15 cellular contexts compared by ENCODE assay signal in genomic region chr3:135970500-135971116, GRCh38. TPM values are rescaled to one million over a fixed set of nuclear protein-coding genes. Genes with fewer than 3 reads are reported as not detected.
DNase-seq lines count a peak whose midpoint lies in the region; ATAC-seq and TF ChIP-seq lines count a peak whose summit lies in the region.
"Had no signal": no experiment of that assay in that cellular context is flagged by ENCODE, and none has a peak within 500 bp of the region (broad histone marks: within the 10 kb centered on the region; RNA-seq: fewer than 3 reads in every experiment).

No MANE protein-coding gene starts in this region.

- intact Hi-C loops in CD8-positive, alpha-beta T cell (cut with DNase I, micrococcal nuclease), result no loop called here

- in situ Hi-C loops in SK-MEL-5 (cut with HindIII; ENCODE audit: low pct_unique_long_range_greater_than_20kb, low sequenced_read_pairs), result no loop called here

- H3K27ac Mint-ChIP-seq in CD8-positive, alpha-beta T cell, result no peak overlapping the region
- H3K27ac Mint-ChIP-seq: activated naive CD4-positive, alpha-beta T cell treated with anti-CD3 and anti-CD28 coated beads for 36 hours had no signal

- H3K36me3 ChIP-seq in CD8-positive, alpha-beta T cell (ENCODE audit: insufficient read depth, low read length), result no peaks in the 10 kb centered on the region
- H3K36me3 ChIP-seq: esophagus squamous epithelium had no signal

- CTCF ChIA-PET in CD8-positive, alpha-beta T cell (lab: Charles Lee), result no interaction called here

- no peak for ATAC-seq in esophagus mucosa
- ATAC-seq in CD8-positive, alpha-beta T cell, result no peak

- peaks cover 45% of the 10 kb centered on the region for H3K27me3 Mint-ChIP-seq in CD8-positive, alpha-beta T cell (ENCODE audit: low read depth)

- H3K4me3 Mint-ChIP-seq in CD8-positive, alpha-beta T cell, result no peak overlapping the region
- H3K4me3 Mint-ChIP-seq: activated naive CD4-positive, alpha-beta T cell treated with anti-CD3 and anti-CD28 coated beads for 36 hours; central memory CD8-positive, alpha-beta T cell had no signal

- no peaks in the 10 kb centered on the region for H3K9me3 Mint-ChIP-seq in CD8-positive, alpha-beta T cell
- H3K9me3 Mint-ChIP-seq: activated naive CD4-positive, alpha-beta T cell treated with anti-CD3 and anti-CD28 coated beads for 36 hours; central memory CD8-positive, alpha-beta T cell had no signal

- H3K27me3 ChIP-seq in CD8-positive, alpha-beta T cell (ENCODE audit: insufficient read depth, low read length), result no peaks in the 10 kb centered on the region
- H3K27me3 ChIP-seq: esophagus squamous epithelium had no signal

- peak; percentile 55 for DNase-seq in HCEC 1CT
- peak; percentile 86 for DNase-seq in SK-MEL-5 (ENCODE audit: low read depth, low spot score)
- DNase-seq in fibroblast of the aortic adventitia (ENCODE audit: low read depth), result peak; percentile 16
- peak; percentile 40 for DNase-seq in renal cortical epithelial cell (ENCODE audit: low read depth)
- DNase-seq in stimulated activated CD4-positive, alpha-beta T cell treated with anti-CD3 and anti-CD28 coated beads, Interleukin-2, amount 100 ng/mL, for 48 hours, result no peak
- DNase-seq in germinal center (ENCODE audit: low spot score), result no peak
- DNase-seq in CD8-positive, alpha-beta T cell, result no peak
- DNase-seq: activated CD8-positive, alpha-beta memory T cell treated with anti-CD3 and anti-CD28 coated beads for 24 hours; activated naive CD4-positive, alpha-beta T cell treated with anti-CD3 and anti-CD28 coated beads for 36 hours; COR-L47; esophagus squamous epithelium; NCI-H1048; small intestine had no signal

- peaks cover 6% of the 10 kb centered on the region for H3K4me1 Mint-ChIP-seq in CD8-positive, alpha-beta T cell (ENCODE audit: low read depth)

- no peaks in the 10 kb centered on the region for H3K36me3 Mint-ChIP-seq in CD8-positive, alpha-beta T cell

- POLR2A ChIA-PET in CD8-positive, alpha-beta T cell (lab: Charles Lee), result no interaction called here

- H3K4me3 ChIP-seq in fibroblast of the aortic adventitia (ENCODE audit: low read depth, low read length), result no peak overlapping the region
- H3K4me3 ChIP-seq in CD8-positive, alpha-beta T cell (ENCODE audit: low read depth, low read length), result no peak overlapping the region
- H3K4me3 ChIP-seq: esophagus squamous epithelium had no signal

- no peak for TF ChIP-seq CTCF in fibroblast of the aortic adventitia (IDR thresholded peaks at IDR 0.05; ENCODE audit: insufficient read depth, low read length)
- TF ChIP-seq CTCF in CD8-positive, alpha-beta T cell (IDR thresholded peaks at IDR 0.05), result no peak

- H3K27ac ChIP-seq in CD8-positive, alpha-beta T cell (ENCODE audit: low read depth, low read length), result no peak overlapping the region
- H3K27ac ChIP-seq: esophagus squamous epithelium had no signal

- H3K9me3 ChIP-seq in CD8-positive, alpha-beta T cell (ENCODE audit: low read length), result no peaks in the 10 kb centered on the region
- H3K9me3 ChIP-seq: esophagus squamous epithelium had no signal

- peaks cover 7% of the 10 kb centered on the region for H3K4me1 ChIP-seq in CD8-positive, alpha-beta T cell (ENCODE audit: insufficient read depth, low read length)

RNA-seq across cellular contexts. Expression of gene PPP2R3A, which starts 5.1 kb away (rescaled TPM):
- 9.7 and 10.9 TPM in 2 replicates for total RNA-seq in SK-MEL-5 (2014; rRNA removed; shearing (Covaris generic))
- 4.9 and 6.0 TPM in 2 replicates for polyA plus RNA-seq in SK-MEL-5 (2015; cell fraction: cytosol; rRNA removed)
- polyA plus RNA-seq in SK-MEL-5 (2015; cell fraction: nucleus; rRNA removed), result 5.4 and 6.0 TPM in 2 replicates
- total RNA-seq in fibroblast of the aortic adventitia (ENCODE audit: low replicate concordance), result 16.1 and 17.9 TPM in 2 replicates
- 36.6 and 98.2 TPM in 2 replicates for total RNA-seq in renal cortical epithelial cell
- 11.4 TPM for total RNA-seq in esophagus mucosa
- under 1 TPM; 0.08 to 0.11 TPM for total RNA-seq in CD8-positive, alpha-beta T cell

Comparison
In these comparisons a context has a peak if more than half of its experiments do, and no peak if none do; other contexts are left out.
1. DNase-seq: peak in HCEC 1CT (single experiment), SK-MEL-5 (single experiment), fibroblast of the aortic adventitia (single experiment) and renal cortical epithelial cell (single experiment); none in stimulated activated CD4-positive, alpha-beta T cell treated with anti-CD3 and anti-CD28 coated beads, Interleukin-2, amount 100 ng/mL, for 48 hours (0 of 2), germinal center (single experiment) and CD8-positive, alpha-beta T cell (0 of 7).